In the genomic region with DNA sequence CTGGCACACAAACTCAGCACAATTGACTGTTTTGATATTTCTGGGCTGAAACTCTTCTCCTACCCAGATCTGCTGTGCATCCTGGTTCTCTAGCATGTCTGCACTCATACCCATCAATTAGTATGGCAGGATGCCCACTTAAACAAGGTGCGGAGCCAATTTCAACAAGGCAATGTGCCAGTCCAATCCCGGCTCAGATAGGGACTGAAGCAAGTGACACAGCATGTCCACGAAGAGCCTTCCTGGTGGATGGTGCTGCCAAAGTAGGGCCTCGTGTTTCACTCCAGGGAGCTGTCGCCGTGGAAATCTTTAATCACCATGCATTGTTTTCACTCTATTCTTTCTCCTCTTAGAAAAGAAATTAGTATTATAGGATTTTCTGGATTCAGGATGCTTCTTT, we compare ENCODE assay signal across 12 cellular contexts. TPM values are rescaled to one million over a fixed set of nuclear protein-coding genes. Genes with fewer than 3 reads are reported as not detected.
DNase-seq lines count a peak whose midpoint lies in the region; ATAC-seq lines count a peak whose summit lies in the region.
"Had no signal": no experiment of that assay in that cellular context is flagged by ENCODE, and none has a peak within 500 bp of the region (broad histone marks: within the 10 kb centered on the region; RNA-seq: fewer than 3 reads in every experiment).

No MANE protein-coding gene starts in this region.

- no peaks in the 10 kb centered on the region for H3K9me3 Mint-ChIP-seq in activated naive CD8-positive, alpha-beta T cell treated with anti-CD3 and anti-CD28 coated beads for 36 hours
- H3K9me3 Mint-ChIP-seq: central memory CD8-positive, alpha-beta T cell had no signal

- ATAC-seq in T-helper 17 cell, result no peak
- ATAC-seq in HG02852 (IDR thresholded peaks at IDR 0.05; ENCODE audit: unreplicated experiment), result no peak

- H3K27me3 Mint-ChIP-seq in activated naive CD8-positive, alpha-beta T cell treated with anti-CD3 and anti-CD28 coated beads for 36 hours, result peaks cover 26% of the 10 kb centered on the region
- H3K27me3 Mint-ChIP-seq in T-helper 17 cell, result peaks cover 67% of the 10 kb centered on the region

- H3K4me1 Mint-ChIP-seq in activated naive CD8-positive, alpha-beta T cell treated with anti-CD3 and anti-CD28 coated beads for 36 hours, result peaks cover 5% of the 10 kb centered on the region
- H3K4me1 Mint-ChIP-seq in T-helper 17 cell, result peaks cover 2% of the 10 kb centered on the region
- H3K4me1 Mint-ChIP-seq: central memory CD8-positive, alpha-beta T cell had no signal

- H3K9me3 ChIP-seq in T-helper 17 cell (ENCODE audit: control insufficient read depth, low read length, poor library complexity, severe bottlenecking), result no peaks in the 10 kb centered on the region
- H3K9me3 ChIP-seq: spleen had no signal

- no peak overlapping the region for H3K4me3 Mint-ChIP-seq in activated naive CD8-positive, alpha-beta T cell treated with anti-CD3 and anti-CD28 coated beads for 36 hours
- no peak overlapping the region for H3K4me3 Mint-ChIP-seq in T-helper 17 cell
- H3K4me3 Mint-ChIP-seq: central memory CD8-positive, alpha-beta T cell had no signal

- no peaks in the 10 kb centered on the region for H3K36me3 Mint-ChIP-seq in activated naive CD8-positive, alpha-beta T cell treated with anti-CD3 and anti-CD28 coated beads for 36 hours
- peaks cover 2% of the 10 kb centered on the region for H3K36me3 Mint-ChIP-seq in T-helper 17 cell (ENCODE audit: low read depth)

- DNase-seq in Ammon's horn (ENCODE audit: low spot score) (peak; percentile 27), NCI-H2081 (lab: John Stamatoyannopoulos, UW) (peak; percentile 88 to 96), brain pericyte (ENCODE audit: low read depth, low spot score) (peak; percentile 24), inferior parietal cortex (ENCODE audit: extremely low spot score) (peak; percentile 30), T-helper 17 cell (no peak), NCI-H524 treated with DMSO at 0.1 percent for 48 hours (lab: John Stamatoyannopoulos, UW) (no peak)
- DNase-seq in activated naive CD8-positive, alpha-beta T cell treated with anti-CD3 and anti-CD28 coated beads for 36 hours, result no peak
- DNase-seq: glutamatergic neuron, NCI-H526 treated with DMSO at 0.1 percent for 48 hours, spleen had no signal

- no peak overlapping the region for H3K27ac Mint-ChIP-seq in activated naive CD8-positive, alpha-beta T cell treated with anti-CD3 and anti-CD28 coated beads for 36 hours
- H3K27ac Mint-ChIP-seq in T-helper 17 cell, result no peak overlapping the region

RNA-seq across cellular contexts. Expression of gene LSM6, which starts 40.8 kb away (rescaled TPM):
- total RNA-seq in activated naive CD8-positive, alpha-beta T cell treated with anti-CD3 and anti-CD28 coated beads for 36 hours, result 10 to 100 TPM; 79.4 to 85.4 TPM
- total RNA-seq in T-helper 17 cell, result 10 to 100 TPM; 20.2 to 21.3 TPM

Comparison
In these comparisons a context has a peak if more than half of its experiments do, and no peak if none do; other contexts are left out.
1. DNase-seq: peak in Ammon's horn (single experiment), NCI-H2081 (2 of 2), brain pericyte (single experiment) and inferior parietal cortex (single experiment); none in activated naive CD8-positive, alpha-beta T cell treated with anti-CD3 and anti-CD28 coated beads for 36 hours (single experiment), T-helper 17 cell (0 of 3) and NCI-H524 treated with DMSO at 0.1 percent for 48 hours (single experiment).